In the genomic region with DNA sequence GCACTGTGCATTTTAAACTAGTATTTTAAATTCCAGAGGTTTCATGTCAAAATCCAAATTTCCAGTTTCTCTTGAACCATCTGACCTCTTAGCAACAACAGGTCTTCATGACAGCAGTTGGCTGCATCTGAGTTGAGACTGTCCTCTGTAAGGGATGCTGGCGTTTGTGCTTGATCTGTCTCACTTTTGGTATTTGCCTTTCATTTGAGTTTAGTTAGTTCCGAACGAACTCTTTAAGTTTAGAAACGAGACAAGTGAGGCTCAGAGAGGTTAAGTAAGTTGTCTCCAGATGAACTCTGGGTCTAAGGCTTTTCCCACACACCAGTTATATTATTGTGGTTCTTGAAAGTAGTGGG, we compare ENCODE assay signal across 13 cellular contexts. TPM values are rescaled to one million over a fixed set of nuclear protein-coding genes. Genes with fewer than 3 reads are reported as not detected.
DNase-seq lines count a peak whose midpoint lies in the region; ATAC-seq, FAIRE-seq and TF ChIP-seq lines count a peak whose summit lies in the region.
"Had no signal": no experiment of that assay in that cellular context is flagged by ENCODE, and none has a peak within 500 bp of the region (broad histone marks: within the 10 kb centered on the region; RNA-seq: fewer than 3 reads in every experiment).

No MANE protein-coding gene starts in this region.

- H3K27me3 ChIP-seq in smooth muscle cell (ENCODE audit: low read depth), result no peaks in the 10 kb centered on the region
- no peaks in the 10 kb centered on the region for H3K27me3 ChIP-seq in BE2C
- H3K27me3 ChIP-seq: left lung had no signal

- no peak for FAIRE-seq in D721Med (lab: Jason Lieb, UNC)

- TF ChIP-seq CTCF in smooth muscle cell (IDR thresholded peaks at IDR 0.05; ENCODE audit: borderline replicate concordance, insufficient read depth, poor library complexity, severe bottlenecking) (no peak), D721Med (IDR thresholded peaks at IDR 0.05; ENCODE audit: insufficient read depth, missing control alignments) (no peak), BE2C (IDR thresholded peaks at IDR 0.05; ENCODE audit: low read depth, low read length) (no peak)

- H3K27ac Mint-ChIP-seq in activated T-cell treated with anti-CD3 and anti-CD28 coated beads, Interleukin-2, amount 50 U/mL, for 24 hours, result peak overlapping the region; percentile 6

- H3K36me3 Mint-ChIP-seq in activated T-cell treated with anti-CD3 and anti-CD28 coated beads, Interleukin-2, amount 50 U/mL, for 24 hours (ENCODE audit: low read depth), result no peaks in the 10 kb centered on the region

- no peaks in the 10 kb centered on the region for H3K36me3 ChIP-seq in smooth muscle cell (ENCODE audit: low read depth)
- H3K36me3 ChIP-seq in BE2C, result no peaks in the 10 kb centered on the region

- H3K27me3 Mint-ChIP-seq in activated T-cell treated with anti-CD3 and anti-CD28 coated beads, Interleukin-2, amount 50 U/mL, for 24 hours, result peaks cover 3% of the 10 kb centered on the region

- no peak overlapping the region for H3K9ac ChIP-seq in smooth muscle cell (ENCODE audit: low read depth)

- H3K9me3 ChIP-seq in smooth muscle cell (replicated peaks; ENCODE audit: low read depth) (no peaks in the 10 kb centered on the region), BE2C (no peaks in the 10 kb centered on the region)
- H3K9me3 ChIP-seq: left lung had no signal

- H3K27ac ChIP-seq in temporal lobe (ENCODE audit: low read depth, low read length) (peak overlapping the region; percentile 66), smooth muscle cell (ENCODE audit: low read depth) (no peak overlapping the region)
- H3K27ac ChIP-seq: RWPE1 had no signal

- no peak overlapping the region for H3K4me3 ChIP-seq in smooth muscle cell
- no peak overlapping the region for H3K4me3 ChIP-seq in BE2C (ENCODE audit: low read depth, low read length)
- H3K4me3 ChIP-seq: left lung had no signal

- no peaks in the 10 kb centered on the region for H4K20me1 ChIP-seq in smooth muscle cell (ENCODE audit: low read depth)

- ATAC-seq in GM21825 (IDR thresholded peaks at IDR 0.05; ENCODE audit: unreplicated experiment), result peak; percentile 38
- ATAC-seq in HG03378 (IDR thresholded peaks at IDR 0.05; ENCODE audit: unreplicated experiment), result peak; percentile 33
- ATAC-seq: left lung had no signal

- no peak overlapping the region for H2AFZ ChIP-seq in smooth muscle cell (ENCODE audit: low read depth)

- DNase-seq in activated T-cell treated with anti-CD3 and anti-CD28 coated beads, Interleukin-2, amount 50 U/mL, for 24 hours, result no peak
- no peak for DNase-seq in activated T-cell treated with anti-CD3 and anti-CD28 coated beads for 4 hours
- no peak for DNase-seq in smooth muscle cell (lab: John Stamatoyannopoulos, UW; ENCODE audit: unreplicated experiment)
- no peak for DNase-seq in D721Med (ENCODE audit: insufficient read length, low spot score)
- no peak for DNase-seq in BE2C
- DNase-seq: activated CD4-positive, alpha-beta T cell treated with anti-CD3 and anti-CD28 coated beads, Interleukin-2, amount 50 U/mL, for 1 hour; aorta; left lung; retina had no signal

- H3K4me1 Mint-ChIP-seq in activated T-cell treated with anti-CD3 and anti-CD28 coated beads, Interleukin-2, amount 50 U/mL, for 24 hours (ENCODE audit: low read depth), result peaks cover 18% of the 10 kb centered on the region

- no peaks in the 10 kb centered on the region for H3K79me2 ChIP-seq in smooth muscle cell (ENCODE audit: low read depth)

- no peaks in the 10 kb centered on the region for H3K9me3 Mint-ChIP-seq in activated T-cell treated with anti-CD3 and anti-CD28 coated beads, Interleukin-2, amount 50 U/mL, for 24 hours

- 83% methylated on average over 4 of the region's 4 CpGs for WGBS in smooth muscle cell (ENCODE audit: low lambda C conversion rate)

- no peak overlapping the region for H3K4me3 Mint-ChIP-seq in activated T-cell treated with anti-CD3 and anti-CD28 coated beads, Interleukin-2, amount 50 U/mL, for 24 hours

- no peaks in the 10 kb centered on the region for H3F3A ChIP-seq in smooth muscle cell (ENCODE audit: low read depth)

- no peaks in the 10 kb centered on the region for H3K4me1 ChIP-seq in smooth muscle cell (ENCODE audit: low read depth)
- H3K4me1 ChIP-seq in BE2C, result peaks cover 22% of the 10 kb centered on the region

- H3K4me2 ChIP-seq in smooth muscle cell, result no peak overlapping the region

RNA-seq across cellular contexts. Expression of a gene that starts 29.1 kb away (rescaled TPM):
- total RNA-seq in temporal lobe (68.4 TPM), smooth muscle cell (not detected in 2 replicates)
- polyA plus RNA-seq in smooth muscle cell, result not detected in 2 replicates
- polyA plus RNA-seq in BE2C (2012; ENCODE audit: insufficient read depth, insufficient read length, low read depth), result 0.91 TPM

Comparison
In these comparisons a context has a peak if more than half of its experiments do, and no peak if none do; other contexts are left out.
1. RNA of a gene that starts 29.1 kb away (total RNA-seq): 68.4 TPM in temporal lobe (single experiment); not detected in smooth muscle cell; every median in the first group is over 10 times any median in the second.